In genomic region chr6:154515808-154516207, GRCh38 we compare ENCODE assay signal across 1 cellular context.
TF ChIP-seq lines count a peak whose summit lies in the region.

No MANE protein-coding gene starts in this region.

TF ChIP-seq in K562, 482 proteins besides CTCF, POLR2A, EP300 and RAD21:
- TF ChIP-seq E2F5 (CRISPR knock-in tag; IDR thresholded peaks at IDR 0.05): no peak
- no peak for TF ChIP-seq ATF6 (CRISPR knock-in tag; IDR thresholded peaks at IDR 0.05)
- no peak for TF ChIP-seq NR0B1 (IDR thresholded peaks at IDR 0.05; ENCODE audit: partially characterized antibody)
- no peak for TF ChIP-seq TAF7 (tag; IDR thresholded peaks at IDR 0.05)
- TF ChIP-seq ILF3 (IDR thresholded peaks at IDR 0.05; ENCODE audit: borderline replicate concordance): no peak
- TF ChIP-seq THRA (IDR thresholded peaks at IDR 0.05): no peak
- TF ChIP-seq ZNF175 (CRISPR knock-in tag; IDR thresholded peaks at IDR 0.05; ENCODE audit: low read depth): no peak
- no peak for TF ChIP-seq NRF1 (conservative IDR thresholded peaks at IDR 0.05 in 1 of 2, IDR thresholded peaks at IDR 0.05 in 1 of 2)
- no peak for TF ChIP-seq RBM39 (optimal IDR thresholded peaks at IDR 0.05; ENCODE audit: low read depth, low read length)
- TF ChIP-seq HDAC6 (IDR thresholded peaks at IDR 0.05; ENCODE audit: low read depth, low read length): no peak
- TF ChIP-seq TCF7L2 (IDR thresholded peaks at IDR 0.05; ENCODE audit: low read depth, low read length): no peak
- no peak for TF ChIP-seq ZNF12 (CRISPR knock-in tag; IDR thresholded peaks at IDR 0.05)
- TF ChIP-seq TAF15 (IDR thresholded peaks at IDR 0.05; ENCODE audit: low read depth, low read length): no peak
- no peak for TF ChIP-seq ILK (tag; IDR thresholded peaks at IDR 0.05; ENCODE audit: borderline replicate concordance, low read depth)
TF ChIP-seq in K562: peak in this region for 0.
